Comparison of ENCODE assay signal across 1 cellular context in the genomic region with DNA sequence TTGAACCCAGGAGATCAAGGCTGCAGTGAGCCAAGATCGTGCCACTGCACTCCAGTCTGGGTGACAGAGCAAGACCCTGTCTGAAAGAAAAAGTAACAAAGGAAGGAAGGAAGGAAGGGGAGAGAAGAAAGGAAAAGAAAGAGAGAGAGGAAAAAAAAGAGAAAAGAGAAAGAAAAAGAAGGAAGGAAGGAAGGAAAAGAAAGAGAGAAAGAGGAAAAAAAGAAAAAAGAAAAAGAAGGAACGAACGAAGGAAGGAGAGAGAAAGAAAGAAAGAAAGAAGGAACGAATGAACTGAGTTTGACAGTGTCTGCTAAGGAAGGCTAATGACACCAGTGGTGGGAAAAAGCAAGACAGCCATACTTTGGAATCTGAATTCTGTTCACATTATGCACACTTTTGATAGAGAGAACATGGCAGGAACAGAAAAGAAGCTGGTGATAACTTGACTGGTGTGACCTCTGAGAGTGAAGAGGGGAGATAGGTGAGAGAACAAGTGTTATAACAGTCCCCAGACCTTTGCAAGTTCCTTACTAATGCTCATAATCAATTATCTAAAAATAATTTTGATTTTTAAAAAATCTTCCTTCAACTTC.
A peak's percentile ranks its signal among the peaks of the same experiment; 100 is the strongest.
TF ChIP-seq lines count a peak whose summit lies in the region.

No MANE protein-coding gene starts in this region.

TF ChIP-seq in K562, 482 proteins besides CTCF, POLR2A, EP300 and RAD21 (continued from another document and continues in another):
- TF ChIP-seq, protein P1, sequence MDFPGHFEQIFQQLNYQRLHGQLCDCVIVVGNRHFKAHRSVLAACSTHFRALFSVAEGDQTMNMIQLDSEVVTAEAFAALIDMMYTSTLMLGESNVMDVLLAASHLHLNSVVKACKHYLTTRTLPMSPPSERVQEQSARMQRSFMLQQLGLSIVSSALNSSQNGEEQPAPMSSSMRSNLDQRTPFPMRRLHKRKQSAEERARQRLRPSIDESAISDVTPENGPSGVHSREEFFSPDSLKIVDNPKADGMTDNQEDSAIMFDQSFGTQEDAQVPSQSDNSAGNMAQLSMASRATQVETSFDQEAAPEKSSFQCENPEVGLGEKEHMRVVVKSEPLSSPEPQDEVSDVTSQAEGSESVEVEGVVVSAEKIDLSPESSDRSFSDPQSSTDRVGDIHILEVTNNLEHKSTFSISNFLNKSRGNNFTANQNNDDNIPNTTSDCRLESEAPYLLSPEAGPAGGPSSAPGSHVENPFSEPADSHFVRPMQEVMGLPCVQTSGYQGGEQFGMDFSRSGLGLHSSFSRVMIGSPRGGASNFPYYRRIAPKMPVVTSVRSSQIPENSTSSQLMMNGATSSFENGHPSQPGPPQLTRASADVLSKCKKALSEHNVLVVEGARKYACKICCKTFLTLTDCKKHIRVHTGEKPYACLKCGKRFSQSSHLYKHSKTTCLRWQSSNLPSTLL (IDR thresholded peaks at IDR 0.05), result peak; percentile 66; the same call in 1 of the 2 replicates
- TF ChIP-seq CREBBP (IDR thresholded peaks at IDR 0.05; ENCODE audit: low read depth, low read length) (no peak), NBN (IDR thresholded peaks at IDR 0.05; ENCODE audit: low read depth) (peak; percentile 58; the same call in 1 of the 2 replicates), ZNF316 (IDR thresholded peaks at IDR 0.05) (peak; percentile 16; the same call in 1 of the 2 replicates), FIP1L1 (IDR thresholded peaks at IDR 0.05; ENCODE audit: low read depth, low read length, poor library complexity, severe bottlenecking) (no peak), NCOA4 (IDR thresholded peaks at IDR 0.05; ENCODE audit: partially characterized antibody) (peak; percentile 54), ZNF512 (tag; IDR thresholded peaks at IDR 0.05) (peak; percentile 99), SMARCA5 (IDR thresholded peaks at IDR 0.05) (0 out of 2 replicates have a peak, but pooled peaks have one; percentile 61), SMARCE1 (IDR thresholded peaks at IDR 0.05) (0 out of 2 replicates have a peak, but pooled peaks have one; percentile 19), ZNF311 (CRISPR knock-in tag; IDR thresholded peaks at IDR 0.05) (no peak), MIER1 (IDR thresholded peaks at IDR 0.05; ENCODE audit: low read depth) (0 out of 2 replicates have a peak, but pooled peaks have one; percentile 37), BACH1 (tag; IDR thresholded peaks at IDR 0.05) (no peak), TEAD4 (IDR thresholded peaks at IDR 0.05; ENCODE audit: low read length) (no peak), TEAD4 (CRISPR knock-in tag; IDR thresholded peaks at IDR 0.05; ENCODE audit: borderline replicate concordance) (no peak), GATAD2A (IDR thresholded peaks at IDR 0.05) (peak; percentile 29; the same call in 1 of the 2 replicates), TRIM24 (IDR thresholded peaks at IDR 0.05) (0 out of 4 replicates have a peak, but pooled peaks of 1 of the 2 experiments have one; percentile 23), MCM7 (IDR thresholded peaks at IDR 0.05) (peak; percentile 61 to 85; a peak in 1 of 4 replicates), TRIM25 (IDR thresholded peaks at IDR 0.05; ENCODE audit: borderline replicate concordance) (peak; percentile 82; the same call in 1 of the 2 replicates), MCM3 (IDR thresholded peaks at IDR 0.05) (0 out of 2 replicates have a peak, but pooled peaks have one; percentile 59), LARP7 (IDR thresholded peaks at IDR 0.05) (0 out of 2 replicates have a peak, but pooled peaks have one; percentile 51), ZC3H8 (IDR thresholded peaks at IDR 0.05) (peak; percentile 90), CHD2 (IDR thresholded peaks at IDR 0.05; ENCODE audit: low read depth, low read length) (no peak), MLX (CRISPR knock-in tag; conservative IDR thresholded peaks at IDR 0.05) (no peak), HDAC1 (IDR thresholded peaks at IDR 0.05) (0 out of 4 replicates have a peak, but pooled peaks of 1 of the 2 experiments have one; percentile 31), FOXK2 (conservative IDR thresholded peaks at IDR 0.05 in 1 of 2, IDR thresholded peaks at IDR 0.05 in 1 of 2; ENCODE audit: low read depth in 2 of 2) (peak in 1 of 2 experiments; percentile 46; a peak in 2 of 4 replicates), OTX1 (CRISPR knock-in tag; IDR thresholded peaks at IDR 0.05) (0 out of 2 replicates have a peak, but pooled peaks have one; percentile 43), ELF4 (CRISPR knock-in tag; IDR thresholded peaks at IDR 0.05) (peak; percentile 60; the same call in 1 of the 2 replicates), ZNF24 (IDR thresholded peaks at IDR 0.05) (peak; percentile 69; the same call in 1 of the 2 replicates), ZNF384 (IDR thresholded peaks at IDR 0.05; ENCODE audit: low read depth, low read length) (no peak), ASH1L (IDR thresholded peaks at IDR 0.05; ENCODE audit: borderline replicate concordance, low read depth, partially characterized antibody) (peak; percentile 30), BCOR (IDR thresholded peaks at IDR 0.05) (peak; percentile 53), BCLAF1 (IDR thresholded peaks at IDR 0.05; ENCODE audit: borderline replicate concordance in 1 of 2, control insufficient read depth in 1 of 2, low read depth in 2 of 2, low read length in 1 of 2) (peak in 1 of 2 experiments; percentile 60; a peak in 1 of 4 replicates), DPF2 (IDR thresholded peaks at IDR 0.05) (peak; percentile 33; the same call in 1 of the 2 replicates), ZNF511 (CRISPR knock-in tag; IDR thresholded peaks at IDR 0.05) (no peak), ZNF395 (CRISPR knock-in tag; IDR thresholded peaks at IDR 0.05) (no peak), MAX (CRISPR knock-in tag; IDR thresholded peaks at IDR 0.05) (no peak), ZNF586 (CRISPR knock-in tag; conservative IDR thresholded peaks at IDR 0.05) (no peak), PHB2 (IDR thresholded peaks at IDR 0.05; ENCODE audit: low read depth) (peak; percentile 67; the same call in 1 of the 2 replicates)
- TF ChIP-seq, protein P2, sequence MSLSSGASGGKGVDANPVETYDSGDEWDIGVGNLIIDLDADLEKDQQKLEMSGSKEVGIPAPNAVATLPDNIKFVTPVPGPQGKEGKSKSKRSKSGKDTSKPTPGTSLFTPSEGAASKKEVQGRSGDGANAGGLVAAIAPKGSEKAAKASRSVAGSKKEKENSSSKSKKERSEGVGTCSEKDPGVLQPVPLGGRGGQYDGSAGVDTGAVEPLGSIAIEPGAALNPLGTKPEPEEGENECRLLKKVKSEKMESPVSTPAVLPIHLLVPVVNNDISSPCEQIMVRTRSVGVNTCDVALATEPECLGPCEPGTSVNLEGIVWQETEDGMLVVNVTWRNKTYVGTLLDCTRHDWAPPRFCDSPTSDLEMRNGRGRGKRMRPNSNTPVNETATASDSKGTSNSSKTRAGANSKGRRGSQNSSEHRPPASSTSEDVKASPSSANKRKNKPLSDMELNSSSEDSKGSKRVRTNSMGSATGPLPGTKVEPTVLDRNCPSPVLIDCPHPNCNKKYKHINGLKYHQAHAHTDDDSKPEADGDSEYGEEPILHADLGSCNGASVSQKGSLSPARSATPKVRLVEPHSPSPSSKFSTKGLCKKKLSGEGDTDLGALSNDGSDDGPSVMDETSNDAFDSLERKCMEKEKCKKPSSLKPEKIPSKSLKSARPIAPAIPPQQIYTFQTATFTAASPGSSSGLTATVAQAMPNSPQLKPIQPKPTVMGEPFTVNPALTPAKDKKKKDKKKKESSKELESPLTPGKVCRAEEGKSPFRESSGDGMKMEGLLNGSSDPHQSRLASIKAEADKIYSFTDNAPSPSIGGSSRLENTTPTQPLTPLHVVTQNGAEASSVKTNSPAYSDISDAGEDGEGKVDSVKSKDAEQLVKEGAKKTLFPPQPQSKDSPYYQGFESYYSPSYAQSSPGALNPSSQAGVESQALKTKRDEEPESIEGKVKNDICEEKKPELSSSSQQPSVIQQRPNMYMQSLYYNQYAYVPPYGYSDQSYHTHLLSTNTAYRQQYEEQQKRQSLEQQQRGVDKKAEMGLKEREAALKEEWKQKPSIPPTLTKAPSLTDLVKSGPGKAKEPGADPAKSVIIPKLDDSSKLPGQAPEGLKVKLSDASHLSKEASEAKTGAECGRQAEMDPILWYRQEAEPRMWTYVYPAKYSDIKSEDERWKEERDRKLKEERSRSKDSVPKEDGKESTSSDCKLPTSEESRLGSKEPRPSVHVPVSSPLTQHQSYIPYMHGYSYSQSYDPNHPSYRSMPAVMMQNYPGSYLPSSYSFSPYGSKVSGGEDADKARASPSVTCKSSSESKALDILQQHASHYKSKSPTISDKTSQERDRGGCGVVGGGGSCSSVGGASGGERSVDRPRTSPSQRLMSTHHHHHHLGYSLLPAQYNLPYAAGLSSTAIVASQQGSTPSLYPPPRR (CRISPR knock-in tag; IDR thresholded peaks at IDR 0.05; ENCODE audit: borderline replicate concordance), result no peak
- TF ChIP-seq, protein P3, sequence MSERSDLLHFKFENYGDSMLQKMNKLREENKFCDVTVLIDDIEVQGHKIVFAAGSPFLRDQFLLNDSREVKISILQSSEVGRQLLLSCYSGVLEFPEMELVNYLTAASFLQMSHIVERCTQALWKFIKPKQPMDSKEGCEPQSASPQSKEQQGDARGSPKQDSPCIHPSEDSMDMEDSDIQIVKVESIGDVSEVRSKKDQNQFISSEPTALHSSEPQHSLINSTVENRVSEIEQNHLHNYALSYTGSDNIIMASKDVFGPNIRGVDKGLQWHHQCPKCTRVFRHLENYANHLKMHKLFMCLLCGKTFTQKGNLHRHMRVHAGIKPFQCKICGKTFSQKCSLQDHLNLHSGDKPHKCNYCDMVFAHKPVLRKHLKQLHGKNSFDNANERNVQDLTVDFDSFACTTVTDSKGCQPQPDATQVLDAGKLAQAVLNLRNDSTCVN (CRISPR knock-in tag; IDR thresholded peaks at IDR 0.05), result 0 out of 2 replicates have a peak, but pooled peaks have one; percentile 29
